ENCODE assay signal across 8 cellular contexts in genomic region chr10:100373298-100374136, GRCh38.
DNase-seq lines count a peak whose midpoint lies in the region; ATAC-seq and TF ChIP-seq lines count a peak whose summit lies in the region.

No MANE protein-coding gene starts in this region.

- ATAC-seq in HG03442 (IDR thresholded peaks at IDR 0.05; ENCODE audit: unreplicated experiment) = peak; percentile 89

- no peaks in the 10 kb centered on the region for H3K9me3 ChIP-seq in BLaER1

- peak overlapping the region; percentile 89 for H3K9ac ChIP-seq in BLaER1

- H3K4me1 ChIP-seq in BLaER1 = peaks cover 69% of the 10 kb centered on the region

- H3K27ac ChIP-seq in BLaER1 (peak overlapping the region; percentile 95), coronary artery (peak overlapping the region; percentile 93 to 96), layer of hippocampus (ENCODE audit: low read depth, low read length) (peak overlapping the region; percentile 98)

- H3K4me2 ChIP-seq in BLaER1 = peak overlapping the region; percentile 85

- TF ChIP-seq CTCF in coronary artery (IDR thresholded peaks at IDR 0.05) = no peak

- H3K36me3 ChIP-seq in BLaER1 = no peaks in the 10 kb centered on the region

- peak overlapping the region; percentile 77 for H3K4me3 ChIP-seq in BLaER1
- peak overlapping the region; percentile 76 for H3K4me3 ChIP-seq in coronary artery

- H3K27me3 ChIP-seq in BLaER1 (0 out of 2 replicates have a peak, but pooled peaks cover 2% of the 10 kb centered on the region), layer of hippocampus (ENCODE audit: control insufficient read depth, insufficient read depth, low read length) (no peaks in the 10 kb centered on the region)

- peak; percentile 86 for DNase-seq in GM19240 (ENCODE audit: insufficient read length, low spot score)
- peak; percentile 95 for DNase-seq in NCI-H510A treated with DMSO at 0.1 percent for 48 hours (lab: John Stamatoyannopoulos, UW)
- peak; percentile 82 to 85 for DNase-seq in activated CD4-positive, alpha-beta T cell treated with anti-CD3 and anti-CD28 coated beads for 4 hours
- peak; percentile 99 for DNase-seq in coronary artery (ENCODE audit: low spot score)
- DNase-seq in stimulated activated CD4-positive, alpha-beta T cell treated with anti-CD3 and anti-CD28 coated beads, Interleukin-1b, Interleukin-23, amount 100 ng/mL, for 24 hours (ENCODE audit: low read depth in 4 of 4, low spot score in 1 of 4) = peak; percentile 61 to 91 (median 67)

- peaks cover 23% of the 10 kb centered on the region for H4K20me1 ChIP-seq in BLaER1

Comparison
In these comparisons a context has a peak if more than half of its experiments do, and no peak if none do; other contexts are left out.
1. Peak in every context shown above with its lines: DNase-seq, ATAC-seq, H3K4me3 ChIP-seq and H3K27ac ChIP-seq.